Comparison of ENCODE assay signal across 8 cellular contexts in the genomic region with DNA sequence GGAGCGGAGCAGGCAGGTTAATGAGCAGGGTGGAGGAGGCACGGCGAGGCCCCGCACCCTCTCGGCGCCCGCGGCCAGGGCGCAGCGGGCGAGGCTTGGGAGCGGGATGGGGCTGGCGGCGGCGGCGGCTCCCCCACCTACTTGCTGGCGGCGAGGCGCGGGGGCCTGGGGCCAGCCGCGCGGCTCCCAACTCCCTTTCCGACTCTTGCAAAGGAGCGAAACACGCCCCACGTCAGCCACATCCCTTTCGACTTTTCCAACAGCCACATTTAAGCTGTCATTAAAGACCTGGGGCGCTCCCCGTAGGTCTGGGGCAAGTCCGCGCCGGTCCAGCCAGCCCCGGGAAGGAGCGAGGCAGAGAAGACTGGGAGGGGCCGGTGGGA. TPM values are rescaled to one million over a fixed set of nuclear protein-coding genes. Genes with fewer than 3 reads are reported as not detected.
DNase-seq lines count a peak whose midpoint lies in the region; ATAC-seq and TF ChIP-seq lines count a peak whose summit lies in the region.

No MANE protein-coding gene starts in this region.

- H3K4me1 ChIP-seq in mesodermal cell (ENCODE audit: control insufficient read depth, insufficient read depth, low read length, poor library complexity, severe bottlenecking), result peaks cover 15% of the 10 kb centered on the region
- no peaks in the 10 kb centered on the region for H3K4me1 ChIP-seq in urinary bladder (ENCODE audit: insufficient read depth)

- ATAC-seq in effector memory CD8-positive, alpha-beta T cell (replicated peaks), result peak; percentile 19
- ATAC-seq in GM18868 (IDR thresholded peaks at IDR 0.05; ENCODE audit: unreplicated experiment), result no peak

- H3K27ac ChIP-seq in mesodermal cell (ENCODE audit: low read depth, low read length, severe bottlenecking) (no peak overlapping the region), urinary bladder (ENCODE audit: low read depth) (peak overlapping the region; percentile 86)

- peaks cover 2% of the 10 kb centered on the region for H3K36me3 ChIP-seq in mesodermal cell (ENCODE audit: control insufficient read depth, insufficient read depth, low read length)
- no peaks in the 10 kb centered on the region for H3K36me3 ChIP-seq in urinary bladder (ENCODE audit: insufficient read depth)

- no peak overlapping the region for H3K27ac Mint-ChIP-seq in T-helper 1 cell treated with Interleukin-12 subunit alpha and Interleukin-12 subunit beta and Interleukin-4 antibody, amounts not matched to agents 30 μg/mL and 1 μg/mL, for 36 hours
- H3K27ac Mint-ChIP-seq in effector memory CD8-positive, alpha-beta T cell, result no peak overlapping the region

- CTCF ChIA-PET in HEK293T (lab: Yijun Ruan, JAX), result interaction anchor here (0.6 to 1.7 kb wide), 4 partner anchors 8 to 165 kb away, joined by 4 to 6 read pairs (median 4); no protein-coding TSS in a partner anchor

- WGBS in mesodermal cell (ENCODE audit: insufficient coverage in 2 of 2), 2 experiments, result 0 to 1% methylated on average over 24 to 26 of the region's 36 CpGs
- WGBS in urinary bladder, result under 1% methylated on average over 36 of the region's 36 CpGs

- no peaks in the 10 kb centered on the region for H3K9me3 ChIP-seq in mesodermal cell (ENCODE audit: control insufficient read depth, low read length)

- H3K4me3 Mint-ChIP-seq in T-helper 1 cell treated with Interleukin-12 subunit alpha and Interleukin-12 subunit beta and Interleukin-4 antibody, amounts not matched to agents 30 μg/mL and 1 μg/mL, for 36 hours, result peak overlapping the region; percentile 72
- peak overlapping the region; percentile 68 for H3K4me3 Mint-ChIP-seq in effector memory CD8-positive, alpha-beta T cell

- H3K27me3 Mint-ChIP-seq in T-helper 1 cell treated with Interleukin-12 subunit alpha and Interleukin-12 subunit beta and Interleukin-4 antibody, amounts not matched to agents 30 μg/mL and 1 μg/mL, for 36 hours (ENCODE audit: low read depth), result peaks cover 50% of the 10 kb centered on the region
- peaks cover 38 to 39% of the 10 kb centered on the region in 2 donors for H3K27me3 Mint-ChIP-seq in effector memory CD8-positive, alpha-beta T cell

- peaks cover 2% of the 10 kb centered on the region for H3K36me3 Mint-ChIP-seq in T-helper 1 cell treated with Interleukin-12 subunit alpha and Interleukin-12 subunit beta and Interleukin-4 antibody, amounts not matched to agents 30 μg/mL and 1 μg/mL, for 36 hours (ENCODE audit: low read depth)
- H3K36me3 Mint-ChIP-seq in effector memory CD8-positive, alpha-beta T cell (ENCODE audit: insufficient read depth), result peaks cover 4% of the 10 kb centered on the region

- peak overlapping the region; percentile 65 for H3K4me3 ChIP-seq in mesodermal cell (ENCODE audit: extremely low read depth, insufficient read depth, low read length, poor library complexity, severe bottlenecking)
- peak overlapping the region; percentile 93 for H3K4me3 ChIP-seq in urinary bladder (ENCODE audit: low read depth, low read length)

- H3K4me1 Mint-ChIP-seq in T-helper 1 cell treated with Interleukin-12 subunit alpha and Interleukin-12 subunit beta and Interleukin-4 antibody, amounts not matched to agents 30 μg/mL and 1 μg/mL, for 36 hours (ENCODE audit: low read depth), result peaks cover 5% of the 10 kb centered on the region
- H3K4me1 Mint-ChIP-seq in effector memory CD8-positive, alpha-beta T cell (ENCODE audit: low read depth in 2 of 2), result peaks cover 12 to 21% of the 10 kb centered on the region in 2 donors

- DNase-seq in D341Med (ENCODE audit: low spot score), result peak; percentile 75
- DNase-seq in HEK293T (ENCODE audit: extremely low spot score), result peak; percentile 56
- peak in 1 of 3 experiments; percentile 1 for DNase-seq in effector memory CD8-positive, alpha-beta T cell
- no peak for DNase-seq in NCI-H510A treated with DMSO at 0.1 percent for 48 hours (lab: John Stamatoyannopoulos, UW)

- H3K9me3 Mint-ChIP-seq in T-helper 1 cell treated with Interleukin-12 subunit alpha and Interleukin-12 subunit beta and Interleukin-4 antibody, amounts not matched to agents 30 μg/mL and 1 μg/mL, for 36 hours, result no peaks in the 10 kb centered on the region
- H3K9me3 Mint-ChIP-seq in effector memory CD8-positive, alpha-beta T cell, result no peaks in the 10 kb centered on the region

- POLR2A ChIA-PET in HEK293T (lab: Yijun Ruan, JAX), result interaction anchor here (0.8 to 1.2 kb wide), 7 partner anchors 8 to 82 kb away, joined by 3 to 5 read pairs (median 4); no protein-coding TSS in a partner anchor

TF ChIP-seq in HEK293T, 16 proteins besides CTCF, POLR2A, EP300 and RAD21:
- TF ChIP-seq CTBP1 (IDR thresholded peaks at IDR 0.05; ENCODE audit: borderline replicate concordance) (no peak), TARDBP (IDR thresholded peaks at IDR 0.05) (no peak), LEF1 (IDR thresholded peaks at IDR 0.05; ENCODE audit: borderline replicate concordance) (no peak), ZNF384 (IDR thresholded peaks at IDR 0.05) (no peak), SUZ12 (IDR thresholded peaks at IDR 0.05) (no peak), ELF4 (IDR thresholded peaks at IDR 0.05) (no peak), L3MBTL2 (conservative IDR thresholded peaks at IDR 0.05) (no peak), SP1 (IDR thresholded peaks at IDR 0.05) (no peak), FOXA1 (IDR thresholded peaks at IDR 0.05) (no peak), BHLHE40 (IDR thresholded peaks at IDR 0.05; ENCODE audit: borderline replicate concordance) (no peak)
- TF ChIP-seq, protein P1, sequence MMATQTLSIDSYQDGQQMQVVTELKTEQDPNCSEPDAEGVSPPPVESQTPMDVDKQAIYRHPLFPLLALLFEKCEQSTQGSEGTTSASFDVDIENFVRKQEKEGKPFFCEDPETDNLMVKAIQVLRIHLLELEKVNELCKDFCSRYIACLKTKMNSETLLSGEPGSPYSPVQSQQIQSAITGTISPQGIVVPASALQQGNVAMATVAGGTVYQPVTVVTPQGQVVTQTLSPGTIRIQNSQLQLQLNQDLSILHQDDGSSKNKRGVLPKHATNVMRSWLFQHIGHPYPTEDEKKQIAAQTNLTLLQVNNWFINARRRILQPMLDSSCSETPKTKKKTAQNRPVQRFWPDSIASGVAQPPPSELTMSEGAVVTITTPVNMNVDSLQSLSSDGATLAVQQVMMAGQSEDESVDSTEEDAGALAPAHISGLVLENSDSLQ (IDR thresholded peaks at IDR 0.05), result no peak

RNA-seq across cellular contexts. Expression of gene KCTD1, which starts 0.7 kb away (rescaled TPM):
- 18.6 TPM for polyA plus RNA-seq in mesodermal cell (2013, experiment 1 of 2)
- polyA plus RNA-seq in mesodermal cell (2013, experiment 2 of 2), result 18.0 TPM
- 12.1 TPM for total RNA-seq in urinary bladder
- 9.7 TPM for polyA plus RNA-seq in urinary bladder
